20 cellular contexts compared by ENCODE assay signal in the genomic region with DNA sequence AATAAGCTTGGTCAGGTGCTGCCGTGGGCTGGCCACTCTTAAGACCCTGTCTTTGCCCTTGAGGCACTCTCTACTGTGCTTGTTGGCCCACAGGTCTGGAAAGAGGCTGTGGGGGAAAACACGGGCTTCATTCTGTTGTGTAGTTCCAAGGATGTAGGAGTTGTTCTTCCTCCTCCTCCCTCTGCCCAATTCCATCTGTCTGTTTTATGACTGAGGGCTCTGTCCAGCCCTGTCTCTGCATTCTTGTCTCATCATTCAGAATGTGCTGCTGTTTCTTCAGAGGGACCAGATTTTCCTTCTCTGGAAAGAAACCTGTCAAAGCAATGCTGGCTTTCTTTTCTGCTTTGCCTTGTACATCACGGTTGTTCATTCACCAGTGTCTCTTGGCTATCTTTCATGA.
DNase-seq lines count a peak whose midpoint lies in the region; ATAC-seq and TF ChIP-seq lines count a peak whose summit lies in the region.
"Had no signal": no experiment of that assay in that cellular context is flagged by ENCODE, and none has a peak within 500 bp of the region (broad histone marks: within the 10 kb centered on the region; RNA-seq: fewer than 3 reads in every experiment).

No MANE protein-coding gene starts in this region.

- peak overlapping the region in 1 of 5 donors; percentile 1 for H3K27ac ChIP-seq in adrenal gland
- H3K27ac ChIP-seq: BLaER1, KMS-11, SJSA1 had no signal

- TF ChIP-seq CTCF in epithelial cell of esophagus (IDR thresholded peaks at IDR 0.05; ENCODE audit: insufficient read depth, low read depth, low read length, missing control alignments) (no peak), osteocyte (IDR thresholded peaks at IDR 0.05) (no peak), adrenal gland (IDR thresholded peaks at IDR 0.05) (no peak)

- DNase-seq in AG20443 (ENCODE audit: low spot score) (peak; percentile 12), epithelial cell of esophagus (ENCODE audit: low read depth) (peak; percentile 35), osteocyte (ENCODE audit: extremely low spot score, unreplicated experiment) (no peak), islet precursor cell (no peak), NCI-H69 (lab: John Stamatoyannopoulos, UW) (no peak), adrenal gland (no peak), occipital lobe (lab: John Stamatoyannopoulos, UW) (no peak)
- DNase-seq: CD4-positive, alpha-beta memory T cell; DMS153; GF-D8; NCI-H1436; NCI-H2029 treated with DMSO at 0.1 percent for 48 hours; NCI-H2171; NCI-H526 treated with DMSO at 0.1 percent for 48 hours had no signal

- H3K4me3 Mint-ChIP-seq in osteocyte (ENCODE audit: unreplicated experiment) = no peak overlapping the region
- H3K4me3 Mint-ChIP-seq: CD4-positive, alpha-beta memory T cell had no signal

- ATAC-seq in SK-N-SH treated with all-trans-retinoic acid at 6 μM for 48 hours = peak; percentile 12; the same call in 2 of the 3 replicates
- ATAC-seq: GM12878, Panc1 had no signal

- peaks cover 5% of the 10 kb centered on the region for H3K4me1 Mint-ChIP-seq in osteocyte (ENCODE audit: unreplicated experiment)

- no peaks in the 10 kb centered on the region for H3K9me3 Mint-ChIP-seq in osteocyte (ENCODE audit: unreplicated experiment)

- H3K36me3 ChIP-seq in adrenal gland (replicated peaks in 1 of 2) = peaks cover 0 to 3% of the 10 kb centered on the region in 2 donors

- H3K27ac Mint-ChIP-seq in osteocyte (ENCODE audit: unreplicated experiment) = peak overlapping the region; percentile 32
- H3K27ac Mint-ChIP-seq: CD4-positive, alpha-beta memory T cell had no signal

- H3K27me3 Mint-ChIP-seq in osteocyte (ENCODE audit: unreplicated experiment) = no peaks in the 10 kb centered on the region

- no peak for TF ChIP-seq POLR2A in adrenal gland (IDR thresholded peaks at IDR 0.05)

- no peaks in the 10 kb centered on the region for H3K4me1 ChIP-seq in adrenal gland (replicated peaks in 1 of 2)
- H3K4me1 ChIP-seq: SJSA1 had no signal

- H3K27me3 ChIP-seq in adrenal gland = no peaks in the 10 kb centered on the region
- H3K27me3 ChIP-seq: BLaER1, SJSA1 had no signal

- peaks cover 87% of the 10 kb centered on the region for H3K36me3 Mint-ChIP-seq in osteocyte (ENCODE audit: unreplicated experiment)
- H3K36me3 Mint-ChIP-seq: CD4-positive, alpha-beta memory T cell had no signal

- H3K9me3 ChIP-seq in adrenal gland (replicated peaks in 1 of 3) = no peaks in the 10 kb centered on the region
- H3K9me3 ChIP-seq: SJSA1 had no signal

- 66 to 79% (median 69%) methylated on average over 3 of the region's 3 CpGs for WGBS in adrenal gland, 4 donors

- intact Hi-C loops in adrenal gland (cut with DNase I) = no loop called here

- H3K4me3 ChIP-seq in epithelial cell of esophagus (ENCODE audit: low read length) = no peak overlapping the region
- H3K4me3 ChIP-seq in adrenal gland = no peak overlapping the region
- H3K4me3 ChIP-seq: BLaER1, GM12878, SJSA1 had no signal

TF ChIP-seq in SK-N-SH treated with all-trans-retinoic acid at 6 μM for 48 hours, 23 proteins besides CTCF, POLR2A, EP300 and RAD21:
- TF ChIP-seq GLIS3 (CRISPR knock-in tag; IDR thresholded peaks at IDR 0.05) = no peak
- no peak for TF ChIP-seq SNAI2 (CRISPR knock-in tag; IDR thresholded peaks at IDR 0.05)
- TF ChIP-seq ZFP30 (CRISPR knock-in tag; IDR thresholded peaks at IDR 0.05) = no peak
- TF ChIP-seq CSDC2 (CRISPR knock-in tag; IDR thresholded peaks at IDR 0.05) = no peak
- no peak for TF ChIP-seq ESRRG (CRISPR knock-in tag; IDR thresholded peaks at IDR 0.05)
- TF ChIP-seq PPARA (CRISPR knock-in tag; IDR thresholded peaks at IDR 0.05; ENCODE audit: borderline replicate concordance) = no peak
- TF ChIP-seq, protein P1, sequence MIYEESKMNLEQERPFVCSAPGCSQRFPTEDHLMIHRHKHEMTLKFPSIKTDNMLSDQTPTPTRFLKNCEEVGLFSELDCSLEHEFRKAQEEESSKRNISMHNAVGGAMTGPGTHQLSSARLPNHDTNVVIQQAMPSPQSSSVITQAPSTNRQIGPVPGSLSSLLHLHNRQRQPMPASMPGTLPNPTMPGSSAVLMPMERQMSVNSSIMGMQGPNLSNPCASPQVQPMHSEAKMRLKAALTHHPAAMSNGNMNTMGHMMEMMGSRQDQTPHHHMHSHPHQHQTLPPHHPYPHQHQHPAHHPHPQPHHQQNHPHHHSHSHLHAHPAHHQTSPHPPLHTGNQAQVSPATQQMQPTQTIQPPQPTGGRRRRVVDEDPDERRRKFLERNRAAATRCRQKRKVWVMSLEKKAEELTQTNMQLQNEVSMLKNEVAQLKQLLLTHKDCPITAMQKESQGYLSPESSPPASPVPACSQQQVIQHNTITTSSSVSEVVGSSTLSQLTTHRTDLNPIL (CRISPR knock-in tag; IDR thresholded peaks at IDR 0.05; ENCODE audit: low read depth) = no peak
- TF ChIP-seq, protein P2, sequence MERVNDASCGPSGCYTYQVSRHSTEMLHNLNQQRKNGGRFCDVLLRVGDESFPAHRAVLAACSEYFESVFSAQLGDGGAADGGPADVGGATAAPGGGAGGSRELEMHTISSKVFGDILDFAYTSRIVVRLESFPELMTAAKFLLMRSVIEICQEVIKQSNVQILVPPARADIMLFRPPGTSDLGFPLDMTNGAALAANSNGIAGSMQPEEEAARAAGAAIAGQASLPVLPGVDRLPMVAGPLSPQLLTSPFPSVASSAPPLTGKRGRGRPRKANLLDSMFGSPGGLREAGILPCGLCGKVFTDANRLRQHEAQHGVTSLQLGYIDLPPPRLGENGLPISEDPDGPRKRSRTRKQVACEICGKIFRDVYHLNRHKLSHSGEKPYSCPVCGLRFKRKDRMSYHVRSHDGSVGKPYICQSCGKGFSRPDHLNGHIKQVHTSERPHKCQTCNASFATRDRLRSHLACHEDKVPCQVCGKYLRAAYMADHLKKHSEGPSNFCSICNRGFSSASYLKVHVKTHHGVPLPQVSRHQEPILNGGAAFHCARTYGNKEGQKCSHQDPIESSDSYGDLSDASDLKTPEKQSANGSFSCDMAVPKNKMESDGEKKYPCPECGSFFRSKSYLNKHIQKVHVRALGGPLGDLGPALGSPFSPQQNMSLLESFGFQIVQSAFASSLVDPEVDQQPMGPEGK (CRISPR knock-in tag; IDR thresholded peaks at IDR 0.05; ENCODE audit: borderline replicate concordance) = no peak
- no peak for TF ChIP-seq ZNF565 (CRISPR knock-in tag; conservative IDR thresholded peaks at IDR 0.05; ENCODE audit: low read depth)

Comparison
In these comparisons a context has a peak if more than half of its experiments do, and no peak if none do; other contexts are left out.
1. DNase-seq: peak in AG20443 (single experiment) and epithelial cell of esophagus (single experiment); none in osteocyte (single experiment), islet precursor cell (single experiment), NCI-H69 (single experiment), adrenal gland (0 of 7) and occipital lobe (single experiment).